Comparison of ENCODE assay signal across 1 cellular context in genomic region chr9:136363606-136364368, GRCh38.
TF ChIP-seq lines count a peak whose summit lies in the region.

DNLZ (minus strand) TSS chr9:136363744; CDS start chr9:136363714, 30 bp downstream.

TF ChIP-seq in K562, 482 proteins besides CTCF, POLR2A, EP300 and RAD21 (continued from another document and continues in another):
- TF ChIP-seq ZNF280B (CRISPR knock-in tag; IDR thresholded peaks at IDR 0.05): 0 out of 2 replicates have a peak, but pooled peaks have one; percentile 42
- TF ChIP-seq SIN3A (IDR thresholded peaks at IDR 0.05; ENCODE audit: borderline replicate concordance in 2 of 2, control insufficient read depth in 1 of 2, low read depth in 2 of 2, low read length in 2 of 2): peak; percentile 75 to 94; a peak in 2 of 4 replicates
- no peak for TF ChIP-seq ZEB2 (IDR thresholded peaks at IDR 0.05)
- no peak for TF ChIP-seq SMAD2 (IDR thresholded peaks at IDR 0.05; ENCODE audit: low read depth, low read length)
- TF ChIP-seq PTBP1 (IDR thresholded peaks at IDR 0.05; ENCODE audit: low read depth, low read length): no peak
- no peak; the same call in 1 of the 2 replicates for TF ChIP-seq CBFB (CRISPR knock-in tag; IDR thresholded peaks at IDR 0.05)
- TF ChIP-seq MAX (CRISPR knock-in tag; IDR thresholded peaks at IDR 0.05): peak; percentile 99
- peak; percentile 80; the same call in 1 of the 2 replicates for TF ChIP-seq CTBP1 (IDR thresholded peaks at IDR 0.05; ENCODE audit: borderline replicate concordance)
- TF ChIP-seq ZNF512 (tag; IDR thresholded peaks at IDR 0.05): no peak
- peak; percentile 86; the same call in 1 of the 2 replicates for TF ChIP-seq E2F3 (CRISPR knock-in tag; IDR thresholded peaks at IDR 0.05)
- no peak for TF ChIP-seq SMARCA5 (IDR thresholded peaks at IDR 0.05)
- TF ChIP-seq AFF4 (CRISPR knock-in tag; IDR thresholded peaks at IDR 0.05): peak; percentile 92
- peak; percentile 75 for TF ChIP-seq TFAP4 (CRISPR knock-in tag; IDR thresholded peaks at IDR 0.05; ENCODE audit: borderline replicate concordance)
- peak; percentile 28; the same call in 1 of the 2 replicates for TF ChIP-seq GATAD2A (IDR thresholded peaks at IDR 0.05)
- no peak for TF ChIP-seq FOXP4 (CRISPR knock-in tag; IDR thresholded peaks at IDR 0.05; ENCODE audit: borderline replicate concordance)
- no peak for TF ChIP-seq ADNP (tag; IDR thresholded peaks at IDR 0.05)
- TF ChIP-seq HDAC3 (IDR thresholded peaks at IDR 0.05; ENCODE audit: borderline replicate concordance, partially characterized antibody): no peak
- TF ChIP-seq TAF1 (IDR thresholded peaks at IDR 0.05; ENCODE audit: control insufficient read depth, extremely low read depth, insufficient read depth, low read length, severe bottlenecking): peak; percentile 61
- TF ChIP-seq SNAPC5 (CRISPR knock-in tag; IDR thresholded peaks at IDR 0.05): no peak
- TF ChIP-seq SOX6 (IDR thresholded peaks at IDR 0.05): 0 out of 2 replicates have a peak, but pooled peaks have one; percentile 35
- TF ChIP-seq ZNF584 (CRISPR knock-in tag; IDR thresholded peaks at IDR 0.05; ENCODE audit: low read depth): no peak
- no peak for TF ChIP-seq DLX4 (CRISPR knock-in tag; IDR thresholded peaks at IDR 0.05)
- no peak for TF ChIP-seq RFX7 (CRISPR knock-in tag; IDR thresholded peaks at IDR 0.05)
- TF ChIP-seq ZSCAN29 (IDR thresholded peaks at IDR 0.05): no peak; the same call in 1 of the 2 replicates
- TF ChIP-seq ZBTB8A (IDR thresholded peaks at IDR 0.05; ENCODE audit: partially characterized antibody): no peak
- no peak for TF ChIP-seq CGGBP1 (CRISPR knock-in tag; IDR thresholded peaks at IDR 0.05)
- no peak for TF ChIP-seq BRD9 (IDR thresholded peaks at IDR 0.05; ENCODE audit: low read depth, partially characterized antibody)
- TF ChIP-seq KLF6 (CRISPR knock-in tag; IDR thresholded peaks at IDR 0.05; ENCODE audit: borderline replicate concordance): no peak
- TF ChIP-seq NFYB (IDR thresholded peaks at IDR 0.05; ENCODE audit: extremely low read depth, insufficient read length): no peak
- TF ChIP-seq MEF2A (IDR thresholded peaks at IDR 0.05; ENCODE audit: control insufficient read depth, low read depth, low read length): 0 out of 2 replicates have a peak, but pooled peaks have one; percentile 53
- peak; percentile 65; the same call in 1 of the 2 replicates for TF ChIP-seq E2F4 (CRISPR knock-in tag; IDR thresholded peaks at IDR 0.05; ENCODE audit: low read depth)
- 0 out of 2 replicates have a peak, but pooled peaks have one; percentile 63 for TF ChIP-seq KLF13 (tag; IDR thresholded peaks at IDR 0.05; ENCODE audit: borderline replicate concordance, low read depth)
- peak; percentile 91; the same call in 1 of the 2 replicates for TF ChIP-seq RNF2 (IDR thresholded peaks at IDR 0.05)
- 0 out of 2 replicates have a peak, but pooled peaks have one; percentile 20 for TF ChIP-seq NFE2 (IDR thresholded peaks at IDR 0.05; ENCODE audit: low read depth)
- no peak for TF ChIP-seq BRF1 (IDR thresholded peaks at IDR 0.05; ENCODE audit: borderline replicate concordance, extremely low read depth, insufficient read length)
- no peak for TF ChIP-seq ZNF318 (IDR thresholded peaks at IDR 0.05; ENCODE audit: borderline replicate concordance in 1 of 2, low read depth in 1 of 2)
- TF ChIP-seq GTF2F1 (IDR thresholded peaks at IDR 0.05; ENCODE audit: low read depth, low read length): no peak
- TF ChIP-seq HCFC1 (IDR thresholded peaks at IDR 0.05; ENCODE audit: low read depth, low read length): peak; percentile 93
- no peak for TF ChIP-seq ZNF232 (CRISPR knock-in tag; IDR thresholded peaks at IDR 0.05)
- peak; percentile 89 for TF ChIP-seq SP1 (CRISPR knock-in tag; IDR thresholded peaks at IDR 0.05)
- no peak for TF ChIP-seq PTRF (tag; IDR thresholded peaks at IDR 0.05)
